Comparison of ENCODE assay signal across 17 cellular contexts in the genomic region with DNA sequence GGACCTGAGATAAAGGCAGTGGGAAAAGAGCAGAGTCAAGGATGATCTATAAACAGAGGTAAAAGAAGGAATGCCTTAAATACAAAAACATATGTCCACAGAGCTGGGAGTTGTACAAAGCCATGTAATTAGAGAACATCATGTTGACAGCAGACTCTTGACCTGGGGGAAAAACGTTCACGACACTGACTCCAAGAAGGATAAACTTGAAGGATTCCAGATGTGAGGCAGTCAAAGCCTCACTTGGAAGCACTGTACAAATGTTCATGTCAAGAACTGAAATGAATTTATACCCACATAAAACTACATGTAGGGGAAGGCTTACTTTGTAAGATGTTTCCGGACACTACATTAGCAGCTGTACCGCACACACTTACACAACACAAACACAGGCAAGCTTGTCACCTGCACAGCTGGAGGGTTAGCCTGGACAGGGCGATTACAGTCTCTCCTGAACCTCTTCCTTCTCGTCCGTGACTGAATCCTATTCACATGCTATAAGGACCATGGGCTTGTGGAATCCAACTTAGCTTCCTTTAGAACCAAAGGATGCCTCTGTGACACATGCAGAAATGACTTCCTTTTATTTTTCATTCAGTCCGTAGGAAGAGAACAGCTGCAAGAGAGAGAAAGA.
DNase-seq lines count a peak whose midpoint lies in the region; ATAC-seq and TF ChIP-seq lines count a peak whose summit lies in the region.
"Had no signal": no experiment of that assay in that cellular context is flagged by ENCODE, and none has a peak within 500 bp of the region (broad histone marks: within the 10 kb centered on the region; RNA-seq: fewer than 3 reads in every experiment).

No MANE protein-coding gene starts in this region.

- peak overlapping the region; percentile 20 for H3K4me2 ChIP-seq in GM23248 (ENCODE audit: unreplicated experiment)

- intact Hi-C loops in CD4-positive, alpha-beta memory T cell (cut with micrococcal nuclease) = no loop called here

- 2% methylated on average over 8 of the region's 8 CpGs for WGBS in GM23248 (ENCODE audit: low coverage in 1 of 2, low lambda C conversion rate in 2 of 2, missing lambda C conversion rate in 2 of 2), 2 experiments

- in situ Hi-C loops in GM23248 (cut with MboI) = no loop called here

- H3K79me2 ChIP-seq in GM23248 (ENCODE audit: insufficient read depth) = no peaks in the 10 kb centered on the region

- no peaks in the 10 kb centered on the region for H3K27me3 ChIP-seq in CD4-positive, alpha-beta memory T cell (ENCODE audit: insufficient read depth, low read length)
- H3K27me3 ChIP-seq in GM23248 (replicated peaks; ENCODE audit: insufficient read depth) = no peaks in the 10 kb centered on the region
- H3K27me3 ChIP-seq: colonic mucosa, pancreas, Peyer's patch had no signal

- peaks cover 37% of the 10 kb centered on the region for H3K4me1 ChIP-seq in CD4-positive, alpha-beta memory T cell (ENCODE audit: insufficient read depth, low read length)
- H3K4me1 ChIP-seq in GM23248 (ENCODE audit: insufficient read depth) = peaks cover 10% of the 10 kb centered on the region
- H3K4me1 ChIP-seq: colonic mucosa, Peyer's patch had no signal

- no peaks in the 10 kb centered on the region for H3K9me3 ChIP-seq in CD4-positive, alpha-beta memory T cell (ENCODE audit: control insufficient read depth in 1 of 2, low read length in 2 of 2)
- no peaks in the 10 kb centered on the region for H3K9me3 ChIP-seq in GM23248 (ENCODE audit: low read depth)
- H3K9me3 ChIP-seq: colonic mucosa, pancreas, Peyer's patch had no signal

- no peak for ATAC-seq in central memory CD8-positive, alpha-beta T cell (replicated peaks; ENCODE audit: extremely low read depth, poor library complexity, severe bottlenecking)
- ATAC-seq: left colon had no signal

- no peaks in the 10 kb centered on the region for H3K36me3 Mint-ChIP-seq in CD4-positive, alpha-beta memory T cell
- H3K36me3 Mint-ChIP-seq in central memory CD8-positive, alpha-beta T cell (ENCODE audit: insufficient read depth) = no peaks in the 10 kb centered on the region
- H3K36me3 Mint-ChIP-seq in nephron (ENCODE audit: low read depth) = no peaks in the 10 kb centered on the region

- no peak for DNase-seq in CD4-positive, alpha-beta memory T cell
- DNase-seq in GM23248 = no peak
- no peak for DNase-seq in central memory CD8-positive, alpha-beta T cell (ENCODE audit: low spot score in 2 of 2)
- DNase-seq in stimulated activated naive CD4-positive, alpha-beta T cell (lab: John Stamatoyannopoulos, UW) = no peak
- no peak for DNase-seq in GF-D8 (lab: John Stamatoyannopoulos, UW)
- DNase-seq in GM10266 (ENCODE audit: extremely low spot score) = no peak
- DNase-seq: AML-193; colonic mucosa; H9; left colon; NCI-H1694 treated with DMSO at 0.1 percent for 48 hours; NCI-H2227 treated with DMSO at 0.1 percent for 48 hours; pancreas; Peyer's patch; stimulated activated CD4-positive, alpha-beta T cell treated with anti-CD3 and anti-CD28 coated beads, Interleukin-4, amount 100 ng/mL, for 1 hour had no signal

- no peaks in the 10 kb centered on the region for H3K27me3 Mint-ChIP-seq in CD4-positive, alpha-beta memory T cell
- H3K27me3 Mint-ChIP-seq in central memory CD8-positive, alpha-beta T cell = no peaks in the 10 kb centered on the region
- H3K27me3 Mint-ChIP-seq in nephron (ENCODE audit: low read depth) = peaks cover 15% of the 10 kb centered on the region

- no peaks in the 10 kb centered on the region for H3K9me3 Mint-ChIP-seq in CD4-positive, alpha-beta memory T cell
- H3K9me3 Mint-ChIP-seq in central memory CD8-positive, alpha-beta T cell = no peaks in the 10 kb centered on the region
- H3K9me3 Mint-ChIP-seq in nephron = peaks cover 4% of the 10 kb centered on the region

- CTCF ChIA-PET in CD4-positive, alpha-beta memory T cell (lab: Charles Lee; ENCODE audit: partially characterized antibody) = interaction anchor here (0.7 to 2.2 kb wide), 3 partner anchors 70 to 463 kb away, joined by 3 to 5 read pairs (median 3); no protein-coding TSS in a partner anchor

- H3K27ac Mint-ChIP-seq in CD4-positive, alpha-beta memory T cell = peak overlapping the region; percentile 69 to 93 (median 80)
- H3K27ac Mint-ChIP-seq in central memory CD8-positive, alpha-beta T cell (ENCODE audit: low read depth) = no peak overlapping the region
- H3K27ac Mint-ChIP-seq in nephron = peak overlapping the region in 2 of 3 experiments; percentile 10 to 77
- H3K27ac Mint-ChIP-seq: H9 had no signal

- no peaks in the 10 kb centered on the region for H3F3A ChIP-seq in GM23248 (ENCODE audit: insufficient read depth)

- peak overlapping the region; percentile 42 to 87 (median 72) for H3K4me3 Mint-ChIP-seq in CD4-positive, alpha-beta memory T cell
- peak overlapping the region; percentile 30 for H3K4me3 Mint-ChIP-seq in central memory CD8-positive, alpha-beta T cell
- H3K4me3 Mint-ChIP-seq in nephron = no peak overlapping the region
- H3K4me3 Mint-ChIP-seq: H9 had no signal

- POLR2A ChIA-PET in CD4-positive, alpha-beta memory T cell (lab: Charles Lee; ENCODE audit: partially characterized antibody) = interaction anchor here (1.1 to 2.7 kb wide), 7 partner anchors 11 to 255 kb away, joined by 3 to 18 read pairs (median 4); a partner anchor contains a TSS

- H4K20me1 ChIP-seq in GM23248 (ENCODE audit: insufficient read depth) = no peaks in the 10 kb centered on the region

- no peaks in the 10 kb centered on the region for H3K9me2 ChIP-seq in GM23248 (ENCODE audit: insufficient read depth)

- no peak for TF ChIP-seq CTCF in nephron (IDR thresholded peaks at IDR 0.05; ENCODE audit: unreplicated experiment in 3 of 3)
- no peak for TF ChIP-seq CTCF in GM10266 (IDR thresholded peaks at IDR 0.05; ENCODE audit: control insufficient read depth, insufficient read depth, low read depth, missing control alignments)

- H3K27ac ChIP-seq in CD4-positive, alpha-beta memory T cell (ENCODE audit: low read depth, low read length) = no peak overlapping the region
- no peak overlapping the region for H3K27ac ChIP-seq in GM23248
- H3K27ac ChIP-seq: colonic mucosa, pancreas, Peyer's patch, SK-N-MC had no signal

- no peaks in the 10 kb centered on the region for H3K36me3 ChIP-seq in CD4-positive, alpha-beta memory T cell (ENCODE audit: insufficient read depth, low read length)
- no peaks in the 10 kb centered on the region for H3K36me3 ChIP-seq in GM23248 (ENCODE audit: low read depth)
- H3K36me3 ChIP-seq: colonic mucosa, pancreas, Peyer's patch had no signal

- H3K4me1 Mint-ChIP-seq in CD4-positive, alpha-beta memory T cell = peaks cover 35 to 48% (median 37%) of the 10 kb centered on the region in 4 donors
- H3K4me1 Mint-ChIP-seq in central memory CD8-positive, alpha-beta T cell = peaks cover 32% of the 10 kb centered on the region
- H3K4me1 Mint-ChIP-seq in nephron = peaks cover 19% of the 10 kb centered on the region
- H3K4me1 Mint-ChIP-seq: H9 had no signal

- H3K4me3 ChIP-seq in CD4-positive, alpha-beta memory T cell (ENCODE audit: low read length in 2 of 2) = no peak overlapping the region
- H3K4me3 ChIP-seq in GM23248 = no peak overlapping the region
- H3K4me3 ChIP-seq: colonic mucosa, pancreas, Peyer's patch, SK-N-MC had no signal

- H3K9ac ChIP-seq in GM23248 = no peak overlapping the region

- H2AFZ ChIP-seq in GM23248 = no peak overlapping the region

Comparison
In these comparisons a context has a peak if more than half of its experiments do, and no peak if none do; other contexts are left out.
1. H3K4me3 Mint-ChIP-seq: peak in CD4-positive, alpha-beta memory T cell (8 of 8) and central memory CD8-positive, alpha-beta T cell (single experiment); none in nephron (0 of 3).